Comparison of ENCODE assay signal across 1 cellular context in the genomic region with DNA sequence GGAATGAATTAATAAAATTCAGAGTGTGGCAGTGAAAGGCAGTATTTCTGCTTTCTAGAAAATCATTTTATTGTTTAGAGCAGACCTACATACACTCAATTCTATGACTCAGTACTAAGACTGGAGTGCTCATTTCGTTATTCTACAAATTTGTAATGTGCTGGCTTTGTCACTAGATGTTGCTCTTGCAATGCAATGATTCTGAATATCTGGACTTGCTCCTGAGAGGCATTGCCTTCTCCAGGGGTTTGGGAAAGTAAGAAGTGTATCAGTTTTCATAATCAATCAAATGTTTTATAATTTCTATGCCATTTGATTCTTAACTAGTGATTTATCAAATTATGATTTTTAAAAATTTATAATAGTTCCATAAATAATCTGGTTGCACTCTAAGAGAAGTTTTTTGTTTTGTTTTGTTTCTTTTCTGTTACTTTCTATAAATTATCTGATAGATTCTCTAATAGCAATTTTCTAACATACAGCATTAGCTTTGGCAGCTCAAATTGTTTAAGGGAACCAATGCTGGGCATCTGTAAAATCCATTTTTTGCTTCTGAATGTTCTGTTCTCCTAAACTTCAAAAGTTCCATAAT.
TF ChIP-seq lines count a peak whose summit lies in the region.

No MANE protein-coding gene starts in this region.

TF ChIP-seq in HEK293, 187 proteins besides CTCF, POLR2A, EP300 and RAD21 (continued from another document):
- TF ChIP-seq, protein P1, sequence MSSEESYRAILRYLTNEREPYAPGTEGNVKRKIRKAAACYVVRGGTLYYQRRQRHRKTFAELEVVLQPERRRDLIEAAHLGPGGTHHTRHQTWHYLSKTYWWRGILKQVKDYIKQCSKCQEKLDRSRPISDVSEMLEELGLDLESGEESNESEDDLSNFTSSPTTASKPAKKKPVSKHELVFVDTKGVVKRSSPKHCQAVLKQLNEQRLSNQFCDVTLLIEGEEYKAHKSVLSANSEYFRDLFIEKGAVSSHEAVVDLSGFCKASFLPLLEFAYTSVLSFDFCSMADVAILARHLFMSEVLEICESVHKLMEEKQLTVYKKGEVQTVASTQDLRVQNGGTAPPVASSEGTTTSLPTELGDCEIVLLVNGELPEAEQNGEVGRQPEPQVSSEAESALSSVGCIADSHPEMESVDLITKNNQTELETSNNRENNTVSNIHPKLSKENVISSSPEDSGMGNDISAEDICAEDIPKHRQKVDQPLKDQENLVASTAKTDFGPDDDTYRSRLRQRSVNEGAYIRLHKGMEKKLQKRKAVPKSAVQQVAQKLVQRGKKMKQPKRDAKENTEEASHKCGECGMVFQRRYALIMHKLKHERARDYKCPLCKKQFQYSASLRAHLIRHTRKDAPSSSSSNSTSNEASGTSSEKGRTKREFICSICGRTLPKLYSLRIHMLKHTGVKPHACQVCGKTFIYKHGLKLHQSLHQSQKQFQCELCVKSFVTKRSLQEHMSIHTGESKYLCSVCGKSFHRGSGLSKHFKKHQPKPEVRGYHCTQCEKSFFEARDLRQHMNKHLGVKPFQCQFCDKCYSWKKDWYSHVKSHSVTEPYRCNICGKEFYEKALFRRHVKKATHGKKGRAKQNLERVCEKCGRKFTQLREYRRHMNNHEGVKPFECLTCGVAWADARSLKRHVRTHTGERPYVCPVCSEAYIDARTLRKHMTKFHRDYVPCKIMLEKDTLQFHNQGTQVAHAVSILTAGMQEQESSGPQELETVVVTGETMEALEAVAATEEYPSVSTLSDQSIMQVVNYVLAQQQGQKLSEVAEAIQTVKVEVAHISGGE (tag by site-specific recombination; conservative IDR thresholded peaks at IDR 0.05; ENCODE audit: low read depth) = no peak
- TF ChIP-seq ZNF707 (tag by site-specific recombination; IDR thresholded peaks at IDR 0.05) (no peak), ZNF423 (tag by site-specific recombination; IDR thresholded peaks at IDR 0.05) (no peak), TRIM28 (IDR thresholded peaks at IDR 0.05; ENCODE audit: borderline replicate concordance, low read length) (no peak), ZNF76 (tag by site-specific recombination; IDR thresholded peaks at IDR 0.05; ENCODE audit: borderline replicate concordance, low read depth) (no peak), ZNF341 (tag by site-specific recombination; IDR thresholded peaks at IDR 0.05; ENCODE audit: low read depth) (no peak), HOXD13 (CRISPR knock-in tag; IDR thresholded peaks at IDR 0.05; ENCODE audit: borderline replicate concordance) (no peak), ZFP3 (tag by site-specific recombination; IDR thresholded peaks at IDR 0.05; ENCODE audit: low read depth) (no peak), ZNF214 (tag by site-specific recombination; IDR thresholded peaks at IDR 0.05; ENCODE audit: borderline replicate concordance) (no peak), ZNF629 (tag by site-specific recombination; IDR thresholded peaks at IDR 0.05) (no peak), ZNF660 (tag by site-specific recombination; IDR thresholded peaks at IDR 0.05) (peak; percentile 64; the same call in 1 of the 2 replicates), ZNF169 (tag by site-specific recombination; IDR thresholded peaks at IDR 0.05) (no peak), ZNF664 (tag by site-specific recombination; IDR thresholded peaks at IDR 0.05) (no peak), ZNF266 (tag by site-specific recombination; IDR thresholded peaks at IDR 0.05; ENCODE audit: low read depth) (no peak), ZNF585B (tag by site-specific recombination; IDR thresholded peaks at IDR 0.05) (no peak), FEZF1 (tag by site-specific recombination; IDR thresholded peaks at IDR 0.05) (no peak), ZNF654 (tag by site-specific recombination; IDR thresholded peaks at IDR 0.05; ENCODE audit: low read depth) (peak; percentile 93), ZNF16 (tag by site-specific recombination; IDR thresholded peaks at IDR 0.05; ENCODE audit: low read depth) (no peak), ZNF391 (tag by site-specific recombination; IDR thresholded peaks at IDR 0.05; ENCODE audit: borderline replicate concordance, low read depth) (no peak), ZNF121 (tag by site-specific recombination; IDR thresholded peaks at IDR 0.05) (no peak), ZNF146 (tag by site-specific recombination; IDR thresholded peaks at IDR 0.05) (no peak), ZSCAN16 (tag by site-specific recombination; IDR thresholded peaks at IDR 0.05) (no peak), OVOL3 (tag by site-specific recombination; IDR thresholded peaks at IDR 0.05) (no peak), ZBTB21 (tag by site-specific recombination; IDR thresholded peaks at IDR 0.05) (no peak), OSR2 (tag by site-specific recombination; IDR thresholded peaks at IDR 0.05) (no peak), GLIS2 (tag by site-specific recombination; IDR thresholded peaks at IDR 0.05) (no peak), RBAK (tag by site-specific recombination; IDR thresholded peaks at IDR 0.05) (no peak), IKZF3 (tag by site-specific recombination; IDR thresholded peaks at IDR 0.05) (peak; percentile 46)
- TF ChIP-seq, protein P2, sequence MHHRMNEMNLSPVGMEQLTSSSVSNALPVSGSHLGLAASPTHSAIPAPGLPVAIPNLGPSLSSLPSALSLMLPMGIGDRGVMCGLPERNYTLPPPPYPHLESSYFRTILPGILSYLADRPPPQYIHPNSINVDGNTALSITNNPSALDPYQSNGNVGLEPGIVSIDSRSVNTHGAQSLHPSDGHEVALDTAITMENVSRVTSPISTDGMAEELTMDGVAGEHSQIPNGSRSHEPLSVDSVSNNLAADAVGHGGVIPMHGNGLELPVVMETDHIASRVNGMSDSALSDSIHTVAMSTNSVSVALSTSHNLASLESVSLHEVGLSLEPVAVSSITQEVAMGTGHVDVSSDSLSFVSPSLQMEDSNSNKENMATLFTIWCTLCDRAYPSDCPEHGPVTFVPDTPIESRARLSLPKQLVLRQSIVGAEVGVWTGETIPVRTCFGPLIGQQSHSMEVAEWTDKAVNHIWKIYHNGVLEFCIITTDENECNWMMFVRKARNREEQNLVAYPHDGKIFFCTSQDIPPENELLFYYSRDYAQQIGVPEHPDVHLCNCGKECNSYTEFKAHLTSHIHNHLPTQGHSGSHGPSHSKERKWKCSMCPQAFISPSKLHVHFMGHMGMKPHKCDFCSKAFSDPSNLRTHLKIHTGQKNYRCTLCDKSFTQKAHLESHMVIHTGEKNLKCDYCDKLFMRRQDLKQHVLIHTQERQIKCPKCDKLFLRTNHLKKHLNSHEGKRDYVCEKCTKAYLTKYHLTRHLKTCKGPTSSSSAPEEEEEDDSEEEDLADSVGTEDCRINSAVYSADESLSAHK (tag by site-specific recombination; IDR thresholded peaks at IDR 0.05) = no peak
- TF ChIP-seq, protein P3, sequence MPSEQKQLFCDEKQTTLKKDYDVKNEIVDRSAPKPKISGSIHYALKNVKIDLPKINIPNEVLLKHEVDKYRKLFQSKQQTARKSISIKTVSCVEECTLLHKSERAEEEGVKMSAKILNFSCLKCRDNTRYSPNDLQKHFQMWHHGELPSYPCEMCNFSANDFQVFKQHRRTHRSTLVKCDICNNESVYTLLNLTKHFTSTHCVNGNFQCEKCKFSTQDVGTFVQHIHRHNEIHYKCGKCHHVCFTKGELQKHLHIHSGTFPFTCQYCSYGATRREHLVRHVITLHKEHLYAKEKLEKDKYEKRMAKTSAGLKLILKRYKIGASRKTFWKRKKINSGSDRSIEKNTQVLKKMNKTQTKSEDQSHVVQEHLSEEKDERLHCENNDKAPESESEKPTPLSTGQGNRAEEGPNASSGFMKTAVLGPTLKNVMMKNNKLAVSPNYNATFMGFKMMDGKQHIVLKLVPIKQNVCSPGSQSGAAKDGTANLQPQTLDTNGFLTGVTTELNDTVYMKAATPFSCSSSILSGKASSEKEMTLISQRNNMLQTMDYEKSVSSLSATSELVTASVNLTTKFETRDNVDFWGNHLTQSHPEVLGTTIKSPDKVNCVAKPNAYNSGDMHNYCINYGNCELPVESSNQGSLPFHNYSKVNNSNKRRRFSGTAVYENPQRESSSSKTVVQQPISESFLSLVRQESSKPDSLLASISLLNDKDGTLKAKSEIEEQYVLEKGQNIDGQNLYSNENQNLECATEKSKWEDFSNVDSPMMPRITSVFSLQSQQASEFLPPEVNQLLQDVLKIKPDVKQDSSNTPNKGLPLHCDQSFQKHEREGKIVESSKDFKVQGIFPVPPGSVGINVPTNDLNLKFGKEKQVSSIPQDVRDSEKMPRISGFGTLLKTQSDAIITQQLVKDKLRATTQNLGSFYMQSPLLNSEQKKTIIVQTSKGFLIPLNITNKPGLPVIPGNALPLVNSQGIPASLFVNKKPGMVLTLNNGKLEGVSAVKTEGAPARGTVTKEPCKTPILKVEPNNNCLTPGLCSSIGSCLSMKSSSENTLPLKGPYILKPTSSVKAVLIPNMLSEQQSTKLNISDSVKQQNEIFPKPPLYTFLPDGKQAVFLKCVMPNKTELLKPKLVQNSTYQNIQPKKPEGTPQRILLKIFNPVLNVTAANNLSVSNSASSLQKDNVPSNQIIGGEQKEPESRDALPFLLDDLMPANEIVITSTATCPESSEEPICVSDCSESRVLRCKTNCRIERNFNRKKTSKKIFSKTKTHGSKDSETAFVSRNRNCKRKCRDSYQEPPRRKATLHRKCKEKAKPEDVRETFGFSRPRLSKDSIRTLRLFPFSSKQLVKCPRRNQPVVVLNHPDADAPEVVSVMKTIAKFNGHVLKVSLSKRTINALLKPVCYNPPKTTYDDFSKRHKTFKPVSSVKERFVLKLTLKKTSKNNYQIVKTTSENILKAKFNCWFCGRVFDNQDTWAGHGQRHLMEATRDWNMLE (tag by site-specific recombination; conservative IDR thresholded peaks at IDR 0.05; ENCODE audit: low read depth) = no peak
- TF ChIP-seq, protein P4, sequence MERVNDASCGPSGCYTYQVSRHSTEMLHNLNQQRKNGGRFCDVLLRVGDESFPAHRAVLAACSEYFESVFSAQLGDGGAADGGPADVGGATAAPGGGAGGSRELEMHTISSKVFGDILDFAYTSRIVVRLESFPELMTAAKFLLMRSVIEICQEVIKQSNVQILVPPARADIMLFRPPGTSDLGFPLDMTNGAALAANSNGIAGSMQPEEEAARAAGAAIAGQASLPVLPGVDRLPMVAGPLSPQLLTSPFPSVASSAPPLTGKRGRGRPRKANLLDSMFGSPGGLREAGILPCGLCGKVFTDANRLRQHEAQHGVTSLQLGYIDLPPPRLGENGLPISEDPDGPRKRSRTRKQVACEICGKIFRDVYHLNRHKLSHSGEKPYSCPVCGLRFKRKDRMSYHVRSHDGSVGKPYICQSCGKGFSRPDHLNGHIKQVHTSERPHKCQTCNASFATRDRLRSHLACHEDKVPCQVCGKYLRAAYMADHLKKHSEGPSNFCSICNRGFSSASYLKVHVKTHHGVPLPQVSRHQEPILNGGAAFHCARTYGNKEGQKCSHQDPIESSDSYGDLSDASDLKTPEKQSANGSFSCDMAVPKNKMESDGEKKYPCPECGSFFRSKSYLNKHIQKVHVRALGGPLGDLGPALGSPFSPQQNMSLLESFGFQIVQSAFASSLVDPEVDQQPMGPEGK (tag by site-specific recombination; IDR thresholded peaks at IDR 0.05) = no peak
- TF ChIP-seq, protein P5, sequence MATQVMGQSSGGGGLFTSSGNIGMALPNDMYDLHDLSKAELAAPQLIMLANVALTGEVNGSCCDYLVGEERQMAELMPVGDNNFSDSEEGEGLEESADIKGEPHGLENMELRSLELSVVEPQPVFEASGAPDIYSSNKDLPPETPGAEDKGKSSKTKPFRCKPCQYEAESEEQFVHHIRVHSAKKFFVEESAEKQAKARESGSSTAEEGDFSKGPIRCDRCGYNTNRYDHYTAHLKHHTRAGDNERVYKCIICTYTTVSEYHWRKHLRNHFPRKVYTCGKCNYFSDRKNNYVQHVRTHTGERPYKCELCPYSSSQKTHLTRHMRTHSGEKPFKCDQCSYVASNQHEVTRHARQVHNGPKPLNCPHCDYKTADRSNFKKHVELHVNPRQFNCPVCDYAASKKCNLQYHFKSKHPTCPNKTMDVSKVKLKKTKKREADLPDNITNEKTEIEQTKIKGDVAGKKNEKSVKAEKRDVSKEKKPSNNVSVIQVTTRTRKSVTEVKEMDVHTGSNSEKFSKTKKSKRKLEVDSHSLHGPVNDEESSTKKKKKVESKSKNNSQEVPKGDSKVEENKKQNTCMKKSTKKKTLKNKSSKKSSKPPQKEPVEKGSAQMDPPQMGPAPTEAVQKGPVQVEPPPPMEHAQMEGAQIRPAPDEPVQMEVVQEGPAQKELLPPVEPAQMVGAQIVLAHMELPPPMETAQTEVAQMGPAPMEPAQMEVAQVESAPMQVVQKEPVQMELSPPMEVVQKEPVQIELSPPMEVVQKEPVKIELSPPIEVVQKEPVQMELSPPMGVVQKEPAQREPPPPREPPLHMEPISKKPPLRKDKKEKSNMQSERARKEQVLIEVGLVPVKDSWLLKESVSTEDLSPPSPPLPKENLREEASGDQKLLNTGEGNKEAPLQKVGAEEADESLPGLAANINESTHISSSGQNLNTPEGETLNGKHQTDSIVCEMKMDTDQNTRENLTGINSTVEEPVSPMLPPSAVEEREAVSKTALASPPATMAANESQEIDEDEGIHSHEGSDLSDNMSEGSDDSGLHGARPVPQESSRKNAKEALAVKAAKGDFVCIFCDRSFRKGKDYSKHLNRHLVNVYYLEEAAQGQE (tag by site-specific recombination; IDR thresholded peaks at IDR 0.05) = no peak
- TF ChIP-seq, protein P6, sequence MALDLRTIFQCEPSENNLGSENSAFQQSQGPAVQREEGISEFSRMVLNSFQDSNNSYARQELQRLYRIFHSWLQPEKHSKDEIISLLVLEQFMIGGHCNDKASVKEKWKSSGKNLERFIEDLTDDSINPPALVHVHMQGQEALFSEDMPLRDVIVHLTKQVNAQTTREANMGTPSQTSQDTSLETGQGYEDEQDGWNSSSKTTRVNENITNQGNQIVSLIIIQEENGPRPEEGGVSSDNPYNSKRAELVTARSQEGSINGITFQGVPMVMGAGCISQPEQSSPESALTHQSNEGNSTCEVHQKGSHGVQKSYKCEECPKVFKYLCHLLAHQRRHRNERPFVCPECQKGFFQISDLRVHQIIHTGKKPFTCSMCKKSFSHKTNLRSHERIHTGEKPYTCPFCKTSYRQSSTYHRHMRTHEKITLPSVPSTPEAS (tag by site-specific recombination; IDR thresholded peaks at IDR 0.05) = no peak
